In genomic region chr2:217944923-217945322, GRCh38 we compare ENCODE assay signal across 23 cellular contexts. TPM values are rescaled to one million over a fixed set of nuclear protein-coding genes. Genes with fewer than 3 reads are reported as not detected.
DNase-seq lines count a peak whose midpoint lies in the region; ATAC-seq and TF ChIP-seq lines count a peak whose summit lies in the region.
"Had no signal": no experiment of that assay in that cellular context is flagged by ENCODE, and none has a peak within 500 bp of the region (broad histone marks: within the 10 kb centered on the region; RNA-seq: fewer than 3 reads in every experiment).

No MANE protein-coding gene starts in this region.

- H3K4me1 ChIP-seq in left ventricle myocardium inferior (peaks cover 87% of the 10 kb centered on the region), gastrocnemius medialis (peaks cover 31 to 34% of the 10 kb centered on the region in 2 donors)

- H3K36me3 ChIP-seq in left ventricle myocardium inferior (peaks cover 3% of the 10 kb centered on the region), gastrocnemius medialis (no peaks in the 10 kb centered on the region)
- H3K36me3 ChIP-seq: brain microvascular endothelial cell, pancreas had no signal

- TF ChIP-seq POLR2A in gastrocnemius medialis (IDR thresholded peaks at IDR 0.05): no peak

- CTCF ChIA-PET in activated CD8-positive, alpha-beta memory T cell treated with anti-CD3 and anti-CD28 coated beads, Interleukin-2, amount 10 ng/mL, durations not matched to agents 7 days and 5 days (lab: Charles Lee): interaction anchor here (1.2 to 1.4 kb wide), 2 partner anchors 14 to 159 kb away, joined by 3 to 4 read pairs; no protein-coding TSS in a partner anchor

- DNase-seq in left ventricle myocardium inferior (no peak), Right ventricle myocardium inferior (ENCODE audit: missing footprints) (no peak), mesothelial cell of epicardium (ENCODE audit: low spot score in 2 of 2, unreplicated experiment in 2 of 2) (no peak), gastrocnemius medialis (peak in 1 of 2 donors; percentile 8), DMS153 treated with DMSO at 0.1 percent for 48 hours (lab: John Stamatoyannopoulos, UW; ENCODE audit: unreplicated experiment) (no peak), MV-4-11 (lab: John Stamatoyannopoulos, UW) (no peak)
- no peak for DNase-seq in activated T-cell treated with anti-CD3 and anti-CD28 coated beads, Interleukin-2, amount 50 U/mL, for 48 hours
- no peak for DNase-seq in activated CD8-positive, alpha-beta memory T cell treated with anti-CD3 and anti-CD28 coated beads, Interleukin-2, amount 10 ng/mL, durations not matched to agents 7 days and 5 days
- DNase-seq: activated CD4-positive, alpha-beta T cell treated with anti-CD3 and anti-CD28 coated beads for 1 hour; brain microvascular endothelial cell; CD4-positive, CD25-positive, alpha-beta regulatory T cell; DMS 273 treated with DMSO at 0.1 percent for 48 hours; immature natural killer cell; NCI-H1105 treated with DMSO at 0.1 percent for 48 hours; NCI-H2081 treated with DMSO at 0.1 percent for 48 hours; NCI-H524; RPMI8226; stimulated activated CD4-positive, alpha-beta T cell treated with anti-CD3 and anti-CD28 coated beads, Interleukin-4, amount 100 ng/mL, for 4 hours; SW 1271 had no signal

- peaks cover 84% of the 10 kb centered on the region for H3K4me1 Mint-ChIP-seq in mesothelial cell of epicardium
- H3K4me1 Mint-ChIP-seq in activated CD8-positive, alpha-beta memory T cell treated with anti-CD3 and anti-CD28 coated beads, Interleukin-2, amount 10 ng/mL, durations not matched to agents 7 days and 5 days: peaks cover 18% of the 10 kb centered on the region
- H3K4me1 Mint-ChIP-seq: CD4-positive, CD25-positive, alpha-beta regulatory T cell had no signal

- intact Hi-C loops in left ventricle myocardium inferior (cut with micrococcal nuclease) (no loop called here), Right ventricle myocardium inferior (cut with DNase I) (loop anchor here (2.0 to 5.0 kb wide), 4 partner anchors 34 to 153 kb away; no protein-coding TSS in a partner anchor), gastrocnemius medialis (cut with DNase I; ENCODE audit: low total_unique reads) (loop anchor here (1.0 to 5.0 kb wide), 2 partner anchors 43 to 53 kb away; no protein-coding TSS in a partner anchor)

- peak overlapping the region; percentile 73 for H3K27ac Mint-ChIP-seq in mesothelial cell of epicardium
- no peak overlapping the region for H3K27ac Mint-ChIP-seq in activated CD8-positive, alpha-beta memory T cell treated with anti-CD3 and anti-CD28 coated beads, Interleukin-2, amount 10 ng/mL, durations not matched to agents 7 days and 5 days
- H3K27ac Mint-ChIP-seq: activated naive CD4-positive, alpha-beta T cell treated with anti-CD3 and anti-CD28 coated beads, Interleukin-2, amount 50 U/mL, for 72 hours; CD4-positive, CD25-positive, alpha-beta regulatory T cell; dendritic cell treated with granulocyte-macrophage colony-stimulating factor and Interleukin-4, amounts not matched to agents 40 ng/mL and 50 ng/mL, for 4 days; immature natural killer cell had no signal

- H3K9me3 ChIP-seq in left ventricle myocardium inferior (replicated peaks): no peaks in the 10 kb centered on the region
- H3K9me3 ChIP-seq in gastrocnemius medialis: no peaks in the 10 kb centered on the region
- H3K9me3 ChIP-seq: pancreas had no signal

- H3K27me3 ChIP-seq in left ventricle myocardium inferior (ENCODE audit: low read depth): no peaks in the 10 kb centered on the region
- no peaks in the 10 kb centered on the region for H3K27me3 ChIP-seq in gastrocnemius medialis
- H3K27me3 ChIP-seq: brain microvascular endothelial cell, pancreas had no signal

- TF ChIP-seq CTCF in left ventricle myocardium inferior (IDR thresholded peaks at IDR 0.05; ENCODE audit: borderline replicate concordance) (no peak), mesothelial cell of epicardium (IDR thresholded peaks at IDR 0.05; ENCODE audit: unreplicated experiment) (no peak), gastrocnemius medialis (IDR thresholded peaks at IDR 0.05 in 4 of 5, conservative IDR thresholded peaks at IDR 0.05 in 1 of 5) (no peak)

- H3K27ac ChIP-seq in left ventricle myocardium inferior (replicated peaks) (peak overlapping the region; percentile 95), gastrocnemius medialis (peak overlapping the region; percentile 32 to 94 (median 88))
- H3K27ac ChIP-seq: brain microvascular endothelial cell had no signal

- H3K4me3 ChIP-seq in left ventricle myocardium inferior (peak overlapping the region; percentile 14), gastrocnemius medialis (peak overlapping the region in 1 of 4 donors; percentile 15)

- in situ Hi-C loops in gastrocnemius medialis (cut with MboI; ENCODE audit: low sequenced_read_pairs in 4 of 4): no loop called here

- H3K9me3 Mint-ChIP-seq in mesothelial cell of epicardium: no peaks in the 10 kb centered on the region
- no peaks in the 10 kb centered on the region for H3K9me3 Mint-ChIP-seq in activated CD8-positive, alpha-beta memory T cell treated with anti-CD3 and anti-CD28 coated beads, Interleukin-2, amount 10 ng/mL, durations not matched to agents 7 days and 5 days (ENCODE audit: low read depth)
- H3K9me3 Mint-ChIP-seq: activated naive CD4-positive, alpha-beta T cell treated with anti-CD3 and anti-CD28 coated beads, Interleukin-2, amount 50 U/mL, for 72 hours; dendritic cell treated with granulocyte-macrophage colony-stimulating factor and Interleukin-4, amounts not matched to agents 40 ng/mL and 50 ng/mL, for 4 days; immature natural killer cell had no signal

- no peak for ATAC-seq in Right ventricle myocardium inferior
- ATAC-seq in gastrocnemius medialis: no peak
- no peak for ATAC-seq in activated CD8-positive, alpha-beta memory T cell treated with anti-CD3 and anti-CD28 coated beads, Interleukin-2, amount 10 ng/mL, durations not matched to agents 7 days and 5 days
- ATAC-seq: activated naive CD4-positive, alpha-beta T cell treated with anti-CD3 and anti-CD28 coated beads, Interleukin-2, amount 50 U/mL, for 72 hours; pancreas had no signal

- no peaks in the 10 kb centered on the region for H3K36me3 Mint-ChIP-seq in mesothelial cell of epicardium
- H3K36me3 Mint-ChIP-seq in activated CD8-positive, alpha-beta memory T cell treated with anti-CD3 and anti-CD28 coated beads, Interleukin-2, amount 10 ng/mL, durations not matched to agents 7 days and 5 days: no peaks in the 10 kb centered on the region
- H3K36me3 Mint-ChIP-seq: activated naive CD4-positive, alpha-beta T cell treated with anti-CD3 and anti-CD28 coated beads, Interleukin-2, amount 50 U/mL, for 72 hours; CD4-positive, CD25-positive, alpha-beta regulatory T cell; immature natural killer cell had no signal

- H3K27me3 Mint-ChIP-seq in mesothelial cell of epicardium (ENCODE audit: low read depth): no peaks in the 10 kb centered on the region
- peaks cover 38% of the 10 kb centered on the region for H3K27me3 Mint-ChIP-seq in activated CD8-positive, alpha-beta memory T cell treated with anti-CD3 and anti-CD28 coated beads, Interleukin-2, amount 10 ng/mL, durations not matched to agents 7 days and 5 days

- H3K4me3 Mint-ChIP-seq in mesothelial cell of epicardium: no peak overlapping the region
- no peak overlapping the region for H3K4me3 Mint-ChIP-seq in activated CD8-positive, alpha-beta memory T cell treated with anti-CD3 and anti-CD28 coated beads, Interleukin-2, amount 10 ng/mL, durations not matched to agents 7 days and 5 days
- H3K4me3 Mint-ChIP-seq: CD4-positive, CD25-positive, alpha-beta regulatory T cell; dendritic cell treated with granulocyte-macrophage colony-stimulating factor and Interleukin-4, amounts not matched to agents 40 ng/mL and 50 ng/mL, for 4 days; immature natural killer cell had no signal

RNA-seq across cellular contexts. Expression of gene TNS1, which starts 57.9 kb away (rescaled TPM):
- total RNA-seq in left ventricle myocardium inferior: 828 TPM
- 705 TPM for total RNA-seq in Right ventricle myocardium inferior
- 116 to 130 TPM (median 117 TPM) in 3 replicates for total RNA-seq in mesothelial cell of epicardium
- total RNA-seq in gastrocnemius medialis: 100 to 1,000 TPM; 407 to 670 (median 484) TPM
- 1 to 10 TPM; 1.4 to 4.4 TPM for total RNA-seq in activated CD8-positive, alpha-beta memory T cell treated with anti-CD3 and anti-CD28 coated beads, Interleukin-2, amount 10 ng/mL, durations not matched to agents 7 days and 5 days
- total RNA-seq: G401 had no signal

Comparison
In these comparisons a context has a peak if more than half of its experiments do, and no peak if none do; other contexts are left out.
1. RNA of gene TNS1, which starts 57.9 kb away (total RNA-seq): 828 TPM in left ventricle myocardium inferior (single experiment), 705 TPM in Right ventricle myocardium inferior (single experiment), 407 to 670 TPM in gastrocnemius medialis and 116 to 130 TPM in mesothelial cell of epicardium; 1.4 to 4.4 TPM in activated CD8-positive, alpha-beta memory T cell treated with anti-CD3 and anti-CD28 coated beads, Interleukin-2, amount 10 ng/mL, durations not matched to agents 7 days and 5 days; every median in the first group is over 10 times any median in the second.